Comparison of ENCODE assay signal across 8 cellular contexts in genomic region chr14:81220767-81221578, GRCh38. TPM values are rescaled to one million over a fixed set of nuclear protein-coding genes. Genes with fewer than 3 reads are reported as not detected.
DNase-seq lines count a peak whose midpoint lies in the region; ATAC-seq and TF ChIP-seq lines count a peak whose summit lies in the region.

TSS of gene GTF2A1 (minus strand) at chr14:81220959. CDS start at chr14:81220518, 441 bp downstream.

- POLR2A ChIA-PET in BJ (lab: Charles Lee) = interaction anchor here (0.6 to 0.9 kb wide), 2 partner anchors 25 to 232 kb away, joined by 3 read pairs; no protein-coding TSS in a partner anchor

- H3K27me3 ChIP-seq in BJ (ENCODE audit: control insufficient read depth, insufficient read depth, low read length) = no peaks in the 10 kb centered on the region
- no peaks in the 10 kb centered on the region for H3K27me3 ChIP-seq in layer of hippocampus (ENCODE audit: control insufficient read depth, insufficient read depth, low read length)

- peaks cover 11% of the 10 kb centered on the region for H3K36me3 Mint-ChIP-seq in activated CD4-positive, alpha-beta T cell treated with anti-CD3 and anti-CD28 coated beads, Interleukin-2, amount 10 ng/mL, durations not matched to agents 24 days and 14 days (ENCODE audit: low read depth)

- peak within 1 kb of the TSS; percentile 95 to 98 for H3K27ac ChIP-seq in coronary artery
- H3K27ac ChIP-seq in layer of hippocampus (ENCODE audit: low read depth, low read length) = peak within 1 kb of the TSS; percentile 100

- intact Hi-C loops in activated CD4-positive, alpha-beta T cell treated with anti-CD3 and anti-CD28 coated beads, Interleukin-2, amount 10 ng/mL, durations not matched to agents 24 days and 14 days (cut with micrococcal nuclease) = loop anchor here (2.0 to 5.0 kb wide), 2 partner anchors 181 to 244 kb away; partner anchors contain the start of gene STON2

- DNase-seq in BJ (ENCODE audit: low read depth) = peak; percentile 79
- peak; percentile 95 for DNase-seq in NCI-H526 treated with DMSO at 0.1 percent for 48 hours (lab: John Stamatoyannopoulos, UW)
- peak; percentile 98 for DNase-seq in activated CD4-positive, alpha-beta T cell treated with anti-CD3 and anti-CD28 coated beads, Interleukin-2, amount 10 ng/mL, durations not matched to agents 24 days and 14 days
- DNase-seq in coronary artery (ENCODE audit: low spot score) = peak; percentile 97
- peak; percentile 90 to 91 for DNase-seq in stimulated activated CD4-positive, alpha-beta T cell treated with anti-CD3 and anti-CD28 coated beads, Interleukin-1b, Interleukin-23, amount 100 ng/mL, for 4 hours (ENCODE audit: low read depth in 2 of 2)

- no peaks in the 10 kb centered on the region for H3K36me3 ChIP-seq in BJ (ENCODE audit: control insufficient read depth, insufficient read depth, low read length)

- no peak for TF ChIP-seq CTCF in BJ (IDR thresholded peaks at IDR 0.05; ENCODE audit: insufficient read depth, low read depth, low read length)
- TF ChIP-seq CTCF in coronary artery (IDR thresholded peaks at IDR 0.05) = no peak

- CTCF ChIA-PET in BJ (lab: Yijun Ruan, JAX) = interaction anchor here (0.6 to 0.9 kb wide), 2 partner anchors 27 to 85 kb away, joined by 3 to 5 read pairs; no protein-coding TSS in a partner anchor

- H3K4me3 ChIP-seq in BJ (ENCODE audit: low read depth, low read length) = peak within 1 kb of the TSS; percentile 76
- H3K4me3 ChIP-seq in coronary artery = peak within 1 kb of the TSS; percentile 86

- H3K27me3 Mint-ChIP-seq in activated CD4-positive, alpha-beta T cell treated with anti-CD3 and anti-CD28 coated beads, Interleukin-2, amount 10 ng/mL, durations not matched to agents 24 days and 14 days = no peaks in the 10 kb centered on the region

- ATAC-seq in GM19324 (IDR thresholded peaks at IDR 0.05; ENCODE audit: low FRiP score, unreplicated experiment) (peak; percentile 84), HG03469 (IDR thresholded peaks at IDR 0.05; ENCODE audit: unreplicated experiment) (peak; percentile 69)

- peaks cover 27% of the 10 kb centered on the region for H3K4me1 Mint-ChIP-seq in activated CD4-positive, alpha-beta T cell treated with anti-CD3 and anti-CD28 coated beads, Interleukin-2, amount 10 ng/mL, durations not matched to agents 24 days and 14 days

- no peaks in the 10 kb centered on the region for H3K9me3 Mint-ChIP-seq in activated CD4-positive, alpha-beta T cell treated with anti-CD3 and anti-CD28 coated beads, Interleukin-2, amount 10 ng/mL, durations not matched to agents 24 days and 14 days

- peak within 1 kb of the TSS; percentile 100 for H3K27ac Mint-ChIP-seq in activated CD4-positive, alpha-beta T cell treated with anti-CD3 and anti-CD28 coated beads, Interleukin-2, amount 10 ng/mL, durations not matched to agents 24 days and 14 days

- peak within 1 kb of the TSS; percentile 98 for H3K4me3 Mint-ChIP-seq in activated CD4-positive, alpha-beta T cell treated with anti-CD3 and anti-CD28 coated beads, Interleukin-2, amount 10 ng/mL, durations not matched to agents 24 days and 14 days

RNA-seq across cellular contexts. Expression of gene GTF2A1, which starts in this region (rescaled TPM):
- 25.7 and 27.5 TPM in 2 replicates for polyA plus RNA-seq in BJ (2011; rRNA removed)
- 30.5 and 33.1 TPM in 2 replicates for polyA minus RNA-seq in BJ (2011; rRNA and poly(A)+ RNA removed)
- total RNA-seq in activated CD4-positive, alpha-beta T cell treated with anti-CD3 and anti-CD28 coated beads, Interleukin-2, amount 10 ng/mL, durations not matched to agents 24 days and 14 days = 42.6 and 43.4 TPM in 2 replicates

Comparison
In these comparisons a context has a peak if more than half of its experiments do, and no peak if none do; other contexts are left out.
1. Peak in every context shown above with its lines: DNase-seq, ATAC-seq, H3K4me3 ChIP-seq and H3K27ac ChIP-seq.